ENCODE assay signal across 17 cellular contexts in genomic region chr5:463301-463700, GRCh38. TPM values are rescaled to one million over a fixed set of nuclear protein-coding genes. Genes with fewer than 3 reads are reported as not detected.
DNase-seq lines count a peak whose midpoint lies in the region; ATAC-seq and TF ChIP-seq lines count a peak whose summit lies in the region.
"Had no signal": no experiment of that assay in that cellular context is flagged by ENCODE, and none has a peak within 500 bp of the region (broad histone marks: within the 10 kb centered on the region; RNA-seq: fewer than 3 reads in every experiment).

No MANE protein-coding gene starts in this region.

- H3K4me1 ChIP-seq in aorta (ENCODE audit: control insufficient read depth in 1 of 2, insufficient read depth in 2 of 2, low read length in 2 of 2), result no peaks in the 10 kb centered on the region
- H3K4me1 ChIP-seq: gastroesophageal sphincter, stomach had no signal

- H3K4me3 Mint-ChIP-seq in stimulated activated naive CD8-positive, alpha-beta T cell treated with anti-CD3 and anti-CD28 coated beads, Interleukin-15, Interleukin-2, amounts not matched to agents 100 ng/mL and 50 ng/mL, for 24 hours, result no peak overlapping the region
- H3K4me3 Mint-ChIP-seq in activated B cell treated with CpG ODN at 0.5 μM for 24 hours (no peak overlapping the region), memory B cell (no peak overlapping the region)
- H3K4me3 Mint-ChIP-seq: endodermal cell had no signal

- no peak overlapping the region for H3K4me3 ChIP-seq in aorta (ENCODE audit: low read length in 2 of 2)
- H3K4me3 ChIP-seq: gastroesophageal sphincter, smooth muscle cell, stomach had no signal

- H3K27me3 ChIP-seq in aorta (ENCODE audit: control insufficient read depth in 1 of 2, insufficient read depth in 2 of 2, low read length in 1 of 2), result no peaks in the 10 kb centered on the region
- H3K27me3 ChIP-seq: gastroesophageal sphincter, stomach had no signal

- no peak for ATAC-seq in stimulated activated naive CD8-positive, alpha-beta T cell treated with anti-CD3 and anti-CD28 coated beads, Interleukin-15, Interleukin-2, amounts not matched to agents 100 U/mL and 50 U/mL, for 24 hours
- ATAC-seq in activated B cell treated with CpG ODN at 0.5 μM for 24 hours (ENCODE audit: low read depth), result no peak
- no peak for ATAC-seq in memory B cell (ENCODE audit: low read depth)
- no peak for ATAC-seq in aorta (ENCODE audit: low FRiP score)
- ATAC-seq: gastroesophageal sphincter had no signal

- TF ChIP-seq CTCF in activated B cell treated with CpG ODN at 0.5 μM for 24 hours (IDR thresholded peaks at IDR 0.05), result no peak

- peak overlapping the region; percentile 49 for H3K27ac Mint-ChIP-seq in stimulated activated naive CD8-positive, alpha-beta T cell treated with anti-CD3 and anti-CD28 coated beads, Interleukin-15, Interleukin-2, amounts not matched to agents 100 ng/mL and 50 ng/mL, for 24 hours
- H3K27ac Mint-ChIP-seq in activated B cell treated with CpG ODN at 0.5 μM for 24 hours (no peak overlapping the region), memory B cell (peak overlapping the region; percentile 62)
- H3K27ac Mint-ChIP-seq: endodermal cell had no signal

- H3K27me3 Mint-ChIP-seq in stimulated activated naive CD8-positive, alpha-beta T cell treated with anti-CD3 and anti-CD28 coated beads, Interleukin-15, Interleukin-2, amounts not matched to agents 100 ng/mL and 50 ng/mL, for 24 hours, result no peaks in the 10 kb centered on the region
- no peaks in the 10 kb centered on the region for H3K27me3 Mint-ChIP-seq in activated B cell treated with CpG ODN at 0.5 μM for 24 hours
- no peaks in the 10 kb centered on the region for H3K27me3 Mint-ChIP-seq in memory B cell

- 75 to 79% methylated on average over 7 of the region's 7 CpGs for WGBS in aorta, 2 donors

- intact Hi-C loops in activated B cell treated with CpG ODN at 0.5 μM for 24 hours (cut with micrococcal nuclease), result no loop called here
- intact Hi-C loops in aorta (cut with DNase I), result no loop called here

- peaks cover 59% of the 10 kb centered on the region for H3K4me1 Mint-ChIP-seq in stimulated activated naive CD8-positive, alpha-beta T cell treated with anti-CD3 and anti-CD28 coated beads, Interleukin-15, Interleukin-2, amounts not matched to agents 100 ng/mL and 50 ng/mL, for 24 hours (ENCODE audit: low read depth)
- H3K4me1 Mint-ChIP-seq in activated B cell treated with CpG ODN at 0.5 μM for 24 hours, result peaks cover 42% of the 10 kb centered on the region
- H3K4me1 Mint-ChIP-seq in memory B cell, result peaks cover 13% of the 10 kb centered on the region
- H3K4me1 Mint-ChIP-seq: endodermal cell had no signal

- H3K36me3 Mint-ChIP-seq in stimulated activated naive CD8-positive, alpha-beta T cell treated with anti-CD3 and anti-CD28 coated beads, Interleukin-15, Interleukin-2, amounts not matched to agents 100 ng/mL and 50 ng/mL, for 24 hours (ENCODE audit: low read depth), result peaks cover 60% of the 10 kb centered on the region
- H3K36me3 Mint-ChIP-seq in activated B cell treated with CpG ODN at 0.5 μM for 24 hours (ENCODE audit: low read depth) (peaks cover 61% of the 10 kb centered on the region), memory B cell (peaks cover 29% of the 10 kb centered on the region)

- peaks cover 0 to 3% of the 10 kb centered on the region in 2 donors for H3K36me3 ChIP-seq in aorta (ENCODE audit: control insufficient read depth in 1 of 2, insufficient read depth in 2 of 2, low read length in 1 of 2)

- no peak for DNase-seq in stimulated activated naive CD8-positive, alpha-beta T cell treated with anti-CD3 and anti-CD28 coated beads, Interleukin-15, Interleukin-2, amounts not matched to agents 100 U/mL and 50 U/mL, for 24 hours
- DNase-seq in activated B cell treated with CpG ODN at 0.5 μM for 24 hours, result peak; percentile 1
- DNase-seq in memory B cell (ENCODE audit: low spot score in 2 of 2), result no peak
- peak; percentile 9 to 11 for DNase-seq in aorta
- no peak for DNase-seq in NCI-H1930 (lab: John Stamatoyannopoulos, UW)
- DNase-seq in central memory CD4-positive, alpha-beta T cell, result no peak
- DNase-seq in NCI-H526 treated with DMSO at 0.1 percent for 48 hours (lab: John Stamatoyannopoulos, UW), result no peak
- DNase-seq: COR-L47, MV-4-11, NCI-H2171 treated with DMSO at 0.1 percent for 48 hours, occipital lobe, stomach, trophoblast cell had no signal

- no peaks in the 10 kb centered on the region for H3K9me3 ChIP-seq in aorta (ENCODE audit: control insufficient read depth, low read length)
- H3K9me3 ChIP-seq: gastroesophageal sphincter, stomach had no signal

- POLR2A ChIA-PET in activated B cell treated with CpG ODN at 0.5 μM for 24 hours (lab: Charles Lee), result interaction anchor here (0.9 to 1.1 kb wide), 2 partner anchors 67 to 192 kb away, joined by 3 read pairs; no protein-coding TSS in a partner anchor

- no peak overlapping the region for H3K27ac ChIP-seq in aorta (ENCODE audit: low read depth in 1 of 2, low read length in 2 of 2)
- H3K27ac ChIP-seq: gastroesophageal sphincter, stomach had no signal

- CTCF ChIA-PET in activated B cell treated with CpG ODN at 0.5 μM for 24 hours (lab: Charles Lee), result no interaction called here

- H3K9me3 Mint-ChIP-seq in stimulated activated naive CD8-positive, alpha-beta T cell treated with anti-CD3 and anti-CD28 coated beads, Interleukin-15, Interleukin-2, amounts not matched to agents 100 ng/mL and 50 ng/mL, for 24 hours, result no peaks in the 10 kb centered on the region
- H3K9me3 Mint-ChIP-seq in activated B cell treated with CpG ODN at 0.5 μM for 24 hours (no peaks in the 10 kb centered on the region), memory B cell (no peaks in the 10 kb centered on the region)
- H3K9me3 Mint-ChIP-seq: endodermal cell had no signal

RNA-seq across cellular contexts. Expression of gene EXOC3, which starts 20.3 kb away (rescaled TPM):
- total RNA-seq in activated B cell treated with CpG ODN at 0.5 μM for 24 hours (75.9 and 79.6 TPM in 2 replicates), aorta (10 to 100 TPM; 54.6 to 65.2 TPM)
- 10 to 100 TPM; 31.3 to 88.9 TPM for polyA plus RNA-seq in aorta

Comparison
In these comparisons a context has a peak if more than half of its experiments do, and no peak if none do; other contexts are left out.
1. DNase-seq: peak in activated B cell treated with CpG ODN at 0.5 μM for 24 hours (single experiment) and aorta (2 of 2); none in stimulated activated naive CD8-positive, alpha-beta T cell treated with anti-CD3 and anti-CD28 coated beads, Interleukin-15, Interleukin-2, amounts not matched to agents 100 U/mL and 50 U/mL, for 24 hours (single experiment), memory B cell (0 of 2), NCI-H1930 (0 of 2), central memory CD4-positive, alpha-beta T cell (single experiment) and NCI-H526 treated with DMSO at 0.1 percent for 48 hours (single experiment).